Comparison of ENCODE assay signal across 25 cellular contexts in genomic region chr6:169801396-169802160, GRCh38. TPM values are rescaled to one million over a fixed set of nuclear protein-coding genes. Genes with fewer than 3 reads are reported as not detected.
DNase-seq lines count a peak whose midpoint lies in the region; ATAC-seq, FAIRE-seq and TF ChIP-seq lines count a peak whose summit lies in the region.
"Had no signal": no experiment of that assay in that cellular context is flagged by ENCODE, and none has a peak within 500 bp of the region (broad histone marks: within the 10 kb centered on the region; RNA-seq: fewer than 3 reads in every experiment).

No MANE protein-coding gene starts in this region.

- DNase-seq in GM23338 (ENCODE audit: low spot score) (no peak), pancreas (peak in 2 of 6 donors; percentile 5 to 57), esophagus muscularis mucosa (ENCODE audit: extremely low spot score) (no peak), RKO (ENCODE audit: low spot score) (no peak)
- DNase-seq: activated CD4-positive, alpha-beta T cell treated with anti-CD3 and anti-CD28 coated beads, Interleukin-2, amount 50 U/mL, for 4 hours; activated T-cell treated with anti-CD3 and anti-CD28 coated beads, Interleukin-2, amount 50 U/mL, for 4 hours; heart left ventricle; Karpas-422; NCI-H1105; SIG-M5; stimulated activated CD4-positive, alpha-beta T cell treated with anti-CD3 and anti-CD28 coated beads, Interleukin-4, amount 100 ng/mL, for 24 hours; WERI-Rb-1 had no signal

- H3K27ac ChIP-seq in GM23338 (ENCODE audit: low read depth) (no peak overlapping the region), KMS-11 (peak overlapping the region; percentile 71), layer of hippocampus (ENCODE audit: low read depth, low read length) (peak overlapping the region; percentile 32), pancreas (peak overlapping the region; percentile 46 to 80 (median 70)), esophagus muscularis mucosa (replicated peaks in 1 of 4) (peak overlapping the region in 2 of 4 donors; percentile 44 to 52)
- H3K27ac ChIP-seq: heart left ventricle, psoas muscle, skin epidermis, WERI-Rb-1 had no signal

- no peak for FAIRE-seq in pancreas (lab: Jason Lieb, UNC)
- FAIRE-seq: GM12892 had no signal

- TF ChIP-seq EP300 in esophagus muscularis mucosa (IDR thresholded peaks at IDR 0.05), result no peak

- H3K9me3 ChIP-seq in pancreas (no peaks in the 10 kb centered on the region), esophagus muscularis mucosa (no peaks in the 10 kb centered on the region)
- H3K9me3 ChIP-seq: BE2C, heart left ventricle, psoas muscle, stomach had no signal

- no peaks in the 10 kb centered on the region for H3K9me2 ChIP-seq in GM23338 (ENCODE audit: insufficient read depth)

- H3K9me3 Mint-ChIP-seq in GM23338, result no peaks in the 10 kb centered on the region; the same call in 2 of the 3 replicates
- H3K9me3 Mint-ChIP-seq: activated naive CD4-positive, alpha-beta T cell treated with anti-CD3 and anti-CD28 coated beads, Interleukin-2, amount 50 U/mL, for 24 hours; activated T-cell treated with anti-CD3 and anti-CD28 coated beads, Interleukin-2, amount 50 U/mL, for 4 hours; HFFc6; T-helper 1 cell treated with Interleukin-12 subunit alpha and Interleukin-12 subunit beta and Interleukin-4 antibody, amounts not matched to agents 30 μg/mL and 1 μg/mL, for 36 hours had no signal

- WGBS in pancreas, 2 donors, result 77 to 79% methylated on average over 31 of the region's 31 CpGs
- WGBS in esophagus muscularis mucosa, result 94% methylated on average over 13 of the region's 31 CpGs

- no peak overlapping the region for H3K4me2 ChIP-seq in GM23338
- H3K4me2 ChIP-seq in KMS-11, result peak overlapping the region; percentile 61; the same call in 1 of the 2 replicates

- no peaks in the 10 kb centered on the region; the same call in 2 of the 3 replicates for H3K36me3 Mint-ChIP-seq in GM23338 (ENCODE audit: low read depth)
- H3K36me3 Mint-ChIP-seq: activated naive CD4-positive, alpha-beta T cell treated with anti-CD3 and anti-CD28 coated beads, Interleukin-2, amount 50 U/mL, for 24 hours; natural killer cell treated with Interleukin-12 subunit alpha and Interleukin-12 subunit beta and Interleukin-15 and Interleukin-18, amount 100 ng/mL, for 72 hours had no signal

- H3K79me2 ChIP-seq in GM23338 (replicated peaks; ENCODE audit: insufficient read depth) (no peaks in the 10 kb centered on the region), KMS-11 (ENCODE audit: insufficient read depth, low read depth) (no peaks in the 10 kb centered on the region)

- H3K4me3 ChIP-seq in GM23338, result no peak overlapping the region
- H3K4me3 ChIP-seq in KMS-11 (IDR thresholded peaks at IDR 0.05; ENCODE audit: insufficient read depth, low read depth, low read length), result no peak overlapping the region
- H3K4me3 ChIP-seq in pancreas, result no peak overlapping the region
- no peak overlapping the region for H3K4me3 ChIP-seq in esophagus muscularis mucosa
- H3K4me3 ChIP-seq: heart left ventricle, psoas muscle, skin epidermis, stomach had no signal

- H3K36me3 ChIP-seq in GM23338 (ENCODE audit: insufficient read depth) (no peaks in the 10 kb centered on the region), KMS-11 (ENCODE audit: insufficient read depth) (no peaks in the 10 kb centered on the region), pancreas (no peaks in the 10 kb centered on the region), esophagus muscularis mucosa (no peaks in the 10 kb centered on the region)
- H3K36me3 ChIP-seq: BE2C, heart left ventricle, stomach, WERI-Rb-1 had no signal

- no peaks in the 10 kb centered on the region for H4K20me1 ChIP-seq in GM23338 (replicated peaks; ENCODE audit: insufficient read depth)
- H4K20me1 ChIP-seq in KMS-11 (ENCODE audit: insufficient read depth), result no peaks in the 10 kb centered on the region

- no peaks in the 10 kb centered on the region for H3K27me3 ChIP-seq in GM23338 (ENCODE audit: insufficient read depth)
- no peaks in the 10 kb centered on the region for H3K27me3 ChIP-seq in KMS-11 (ENCODE audit: insufficient read depth, low read depth)
- no peaks in the 10 kb centered on the region for H3K27me3 ChIP-seq in layer of hippocampus (ENCODE audit: control insufficient read depth, insufficient read depth, low read length)
- H3K27me3 ChIP-seq in pancreas, result no peaks in the 10 kb centered on the region
- peaks cover 0 to 30% (median 0%) of the 10 kb centered on the region in 4 donors for H3K27me3 ChIP-seq in esophagus muscularis mucosa
- H3K27me3 ChIP-seq: BE2C had no signal

- ATAC-seq in GM23338 (peak; percentile 57), pancreas (peak in 3 of 4 donors; percentile 6 to 11 (median 9)), HG02840 (IDR thresholded peaks at IDR 0.05; ENCODE audit: low FRiP score, unreplicated experiment) (no peak), GM18868 (IDR thresholded peaks at IDR 0.05; ENCODE audit: unreplicated experiment) (no peak)
- ATAC-seq: activated T-cell treated with anti-CD3 and anti-CD28 coated beads, Interleukin-2, amount 50 U/mL, for 4 hours; natural killer cell treated with Interleukin-12 subunit alpha and Interleukin-12 subunit beta and Interleukin-15 and Interleukin-18, amount 100 ng/mL, for 72 hours had no signal

- peaks cover 8% of the 10 kb centered on the region for H3K4me1 Mint-ChIP-seq in GM23338

- no peak for TF ChIP-seq POLR2A in esophagus muscularis mucosa (IDR thresholded peaks at IDR 0.05; ENCODE audit: low read depth)

- H3K9ac ChIP-seq in KMS-11, result peak overlapping the region; percentile 42; the same call in 1 of the 2 replicates

- H3K4me1 ChIP-seq in GM23338 (ENCODE audit: insufficient read depth), result no peaks in the 10 kb centered on the region
- H3K4me1 ChIP-seq in KMS-11 (ENCODE audit: low read depth, poor library complexity, severe bottlenecking), result peaks cover 50% of the 10 kb centered on the region
- H3K4me1 ChIP-seq in pancreas, result peaks cover 0 to 16% (median 7%) of the 10 kb centered on the region in 3 donors
- peaks cover 0 to 20% (median 18%) of the 10 kb centered on the region in 4 donors for H3K4me1 ChIP-seq in esophagus muscularis mucosa
- H3K4me1 ChIP-seq: heart left ventricle, psoas muscle had no signal

- H3K4me3 Mint-ChIP-seq in GM23338, result no peak overlapping the region
- H3K4me3 Mint-ChIP-seq: activated naive CD4-positive, alpha-beta T cell treated with anti-CD3 and anti-CD28 coated beads, Interleukin-2, amount 50 U/mL, for 24 hours; activated T-cell treated with anti-CD3 and anti-CD28 coated beads, Interleukin-2, amount 50 U/mL, for 4 hours; HFFc6; natural killer cell treated with Interleukin-12 subunit alpha and Interleukin-12 subunit beta and Interleukin-15 and Interleukin-18, amount 100 ng/mL, for 72 hours; T-helper 1 cell treated with Interleukin-12 subunit alpha and Interleukin-12 subunit beta and Interleukin-4 antibody, amounts not matched to agents 30 μg/mL and 1 μg/mL, for 36 hours had no signal

- H3F3A ChIP-seq in GM23338 (replicated peaks; ENCODE audit: low read depth), result no peaks in the 10 kb centered on the region

- H2AFZ ChIP-seq in GM23338 (peak overlapping the region; percentile 87; the same call in 1 of the 2 replicates), KMS-11 (ENCODE audit: low read depth) (peak overlapping the region; percentile 62)

- no peak overlapping the region for H3K27ac Mint-ChIP-seq in GM23338
- H3K27ac Mint-ChIP-seq: activated naive CD4-positive, alpha-beta T cell treated with anti-CD3 and anti-CD28 coated beads, Interleukin-2, amount 50 U/mL, for 24 hours; HFFc6; natural killer cell treated with Interleukin-12 subunit alpha and Interleukin-12 subunit beta and Interleukin-15 and Interleukin-18, amount 100 ng/mL, for 72 hours; T-helper 1 cell treated with Interleukin-12 subunit alpha and Interleukin-12 subunit beta and Interleukin-4 antibody, amounts not matched to agents 30 μg/mL and 1 μg/mL, for 36 hours had no signal

- TF ChIP-seq CTCF in GM23338 (conservative IDR thresholded peaks at IDR 0.05; ENCODE audit: low read depth in 2 of 2), result no peak
- TF ChIP-seq CTCF in KMS-11 (conservative IDR thresholded peaks at IDR 0.05; ENCODE audit: low read depth, low read length), result no peak
- TF ChIP-seq CTCF in pancreas (IDR thresholded peaks at IDR 0.05), result no peak
- no peak for TF ChIP-seq CTCF in esophagus muscularis mucosa (IDR thresholded peaks at IDR 0.05)

- peaks cover 17% of the 10 kb centered on the region for H3K27me3 Mint-ChIP-seq in GM23338 (ENCODE audit: insufficient read depth, low read depth, poor library complexity)

- intact Hi-C loops in pancreas (cut with DNase I), result no loop called here
- intact Hi-C loops in esophagus muscularis mucosa (cut with DNase I), result no loop called here

TF ChIP-seq in GM23338, 12 proteins besides CTCF, POLR2A, EP300 and RAD21 (continues in another document):
- no peak for TF ChIP-seq EZH2phosphoT487 (IDR thresholded peaks at IDR 0.05; ENCODE audit: unreplicated experiment)

RNA-seq across cellular contexts. Expression of gene ERMARD, which starts 50.2 kb away (rescaled TPM):
- total RNA-seq in GM23338 (2014; rRNA removed; shearing (Covaris generic)), result 7.6 and 11.7 TPM in 2 replicates
- polyA plus RNA-seq in GM23338 (2016; fragmentation: Nextera tagmentation; extraction: Ambion mirVana), result 8.5 and 8.6 TPM in 2 replicates
- total RNA-seq in pancreas, result 10 to 100 TPM in 5 of 6 donors, 1 to 10 TPM in 1; 9.1 to 16.7 (median 13.7) TPM
- polyA plus RNA-seq in pancreas, result 10 to 100 TPM; 50.7 to 62.4 TPM
- 10 to 100 TPM in 3 of 4 donors, 1 to 10 TPM in 1; 9.6 to 13.3 (median 12.4) TPM for total RNA-seq in esophagus muscularis mucosa

RNA-seq across cellular contexts. Expression of gene DYNLT2, which starts 50.2 kb away (rescaled TPM):
- total RNA-seq in GM23338 (2014; rRNA removed; shearing (Covaris generic)), result 2.8 and 3.3 TPM in 2 replicates
- polyA plus RNA-seq in GM23338 (2016; fragmentation: Nextera tagmentation; extraction: Ambion mirVana) (1.6 and 4.4 TPM in 2 replicates), pancreas (1 to 10 TPM; 1.4 to 2.9 TPM)
- total RNA-seq in pancreas (1 to 10 TPM in 2 of 6 donors, under 1 TPM in 4; 0.20 to 1.2 (median 0.89) TPM), esophagus muscularis mucosa (1 to 10 TPM in 3 of 4 donors, under 1 TPM in 1; 0.57 to 3.3 (median 1.5) TPM)

Comparison
In these comparisons a context has a peak if more than half of its experiments do, and no peak if none do; other contexts are left out.
1. ATAC-seq: peak in GM23338 (single experiment) and pancreas (3 of 4); none in HG02840 (single experiment) and GM18868 (single experiment).